24 cellular contexts compared by ENCODE assay signal in the genomic region with DNA sequence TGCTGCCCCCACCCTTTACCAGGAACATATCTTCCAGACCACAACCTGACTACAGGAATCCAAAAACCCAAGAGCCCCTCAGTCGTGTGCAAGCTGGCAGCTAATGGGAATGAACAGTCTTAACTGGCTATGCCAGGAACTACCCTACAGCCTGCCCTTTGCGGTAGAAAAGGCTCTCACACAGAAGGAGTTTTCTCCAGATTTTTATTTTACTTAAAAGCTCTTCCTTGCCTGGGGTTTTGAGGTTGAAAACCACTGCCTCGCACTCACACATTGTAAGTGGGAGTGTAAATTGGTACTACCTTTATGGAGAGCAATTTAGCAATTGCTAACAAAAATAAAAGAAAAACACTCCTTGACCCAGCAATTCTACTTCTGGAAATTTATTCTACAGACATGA. TPM values are rescaled to one million over a fixed set of nuclear protein-coding genes. Genes with fewer than 3 reads are reported as not detected.
DNase-seq lines count a peak whose midpoint lies in the region; ATAC-seq and TF ChIP-seq lines count a peak whose summit lies in the region.
"Had no signal": no experiment of that assay in that cellular context is flagged by ENCODE, and none has a peak within 500 bp of the region (broad histone marks: within the 10 kb centered on the region; RNA-seq: fewer than 3 reads in every experiment).

No MANE protein-coding gene starts in this region.

- no peak overlapping the region for H3K4me3 Mint-ChIP-seq in activated naive CD4-positive, alpha-beta T cell treated with anti-CD3 and anti-CD28 coated beads for 36 hours
- no peak overlapping the region for H3K4me3 Mint-ChIP-seq in activated T-helper 2 cell treated with anti-CD3 and anti-CD28 coated beads, Interferon-gamma antibody, Interleukin-2, Interleukin-4, amounts not matched to agents 10 μg/mL and 5 μg/mL and 100 μg/mL, durations not matched to agents 14 hours and 24 hours and 36 hours (ENCODE audit: low read depth)
- peak overlapping the region; percentile 26 to 83 (median 70) for H3K4me3 Mint-ChIP-seq in naive thymus-derived CD8-positive, alpha-beta T cell
- H3K4me3 Mint-ChIP-seq: stimulated activated effector memory CD8-positive, alpha-beta T cell treated with anti-CD3 and anti-CD28 coated beads, Interleukin-12 subunit alpha, Interleukin-12 subunit beta, amount 100 ng/mL, for 72 hours had no signal

- no peak overlapping the region for H3K18ac ChIP-seq in IMR-90 (ENCODE audit: low read depth, low read length)

- H3K79me2 ChIP-seq in SK-N-SH (ENCODE audit: insufficient read depth): peaks cover 13% of the 10 kb centered on the region

- H3K4me2 ChIP-seq in IMR-90 (ENCODE audit: low read depth, low read length) (no peak overlapping the region), SK-N-SH (no peak overlapping the region)

- no peaks in the 10 kb centered on the region for H3K36me3 ChIP-seq in IMR-90 (ENCODE audit: control insufficient read depth, insufficient read depth, low read length)
- H3K36me3 ChIP-seq in SK-N-SH (replicated peaks in 1 of 2; ENCODE audit: control insufficient read depth in 1 of 2, insufficient read depth in 2 of 2, low read length in 1 of 2): no peaks in the 10 kb centered on the region
- H3K36me3 ChIP-seq: HAP-1, thoracic aorta, WERI-Rb-1 had no signal

- H2AK9ac ChIP-seq in IMR-90 (replicated peaks; ENCODE audit: low read depth, low read length, poor library complexity): no peak overlapping the region

- TF ChIP-seq POLR2A in IMR-90 (IDR thresholded peaks at IDR 0.05; ENCODE audit: low read depth, low read length): no peak

- H3K9me3 Mint-ChIP-seq in activated naive CD4-positive, alpha-beta T cell treated with anti-CD3 and anti-CD28 coated beads for 36 hours: no peaks in the 10 kb centered on the region
- H3K9me3 Mint-ChIP-seq in activated T-helper 2 cell treated with anti-CD3 and anti-CD28 coated beads, Interferon-gamma antibody, Interleukin-2, Interleukin-4, amounts not matched to agents 10 μg/mL and 5 μg/mL and 100 μg/mL, durations not matched to agents 14 hours and 24 hours and 36 hours: no peaks in the 10 kb centered on the region
- H3K9me3 Mint-ChIP-seq in naive thymus-derived CD8-positive, alpha-beta T cell: no peaks in the 10 kb centered on the region
- H3K9me3 Mint-ChIP-seq: stimulated activated effector memory CD8-positive, alpha-beta T cell treated with anti-CD3 and anti-CD28 coated beads, Interleukin-12 subunit alpha, Interleukin-12 subunit beta, amount 100 ng/mL, for 72 hours had no signal

- H4K91ac ChIP-seq in IMR-90 (ENCODE audit: insufficient read depth, low read depth, low read length): no peak overlapping the region

- peaks cover 15% of the 10 kb centered on the region for H3F3A ChIP-seq in SK-N-SH (replicated peaks; ENCODE audit: insufficient read depth)

- no peak overlapping the region for H3K23ac ChIP-seq in IMR-90 (ENCODE audit: low read depth, low read length)

- no peak overlapping the region for H3K4me3 ChIP-seq in IMR-90 (ENCODE audit: insufficient read depth, low read depth, low read length)
- H3K4me3 ChIP-seq in SK-N-SH (ENCODE audit: low read depth in 2 of 2, low read length in 1 of 2): no peak overlapping the region
- H3K4me3 ChIP-seq: HAP-1, thoracic aorta had no signal

- H3K9me3 ChIP-seq in IMR-90 (ENCODE audit: control insufficient read depth, insufficient read depth, low read length): no peaks in the 10 kb centered on the region
- H3K9me3 ChIP-seq in SK-N-SH: no peaks in the 10 kb centered on the region
- H3K9me3 ChIP-seq: HAP-1, thoracic aorta had no signal

- no peak overlapping the region for H2BK15ac ChIP-seq in IMR-90 (ENCODE audit: low read depth, low read length)

- peaks cover 5 to 41% of the 10 kb centered on the region in 2 experiments; a peak in 3 of 4 replicates for H3K79me1 ChIP-seq in IMR-90 (ENCODE audit: low read depth in 1 of 2, low read length in 2 of 2)

- POLR2A ChIA-PET in IMR-90 (lab: Charles Lee; ENCODE audit: unreplicated experiment): no interaction called here
- POLR2A ChIA-PET in naive thymus-derived CD8-positive, alpha-beta T cell (lab: Charles Lee): interaction anchor here (1.2 to 9.9 kb wide), 9 partner anchors 8 to 111 kb away, joined by 3 to 143 read pairs (median 10); partner anchors contain the start of genes MPHOSPH9, MTRFR and PITPNM2
- POLR2A ChIA-PET in SK-N-SH (lab: Yijun Ruan, JAX): no interaction called here

- H4K20me1 ChIP-seq in IMR-90 (ENCODE audit: insufficient read depth, low read length) (peaks cover 13% of the 10 kb centered on the region), SK-N-SH (ENCODE audit: insufficient read depth) (no peaks in the 10 kb centered on the region)

- dilution Hi-C loops in IMR-90 (cut with HindIII; ENCODE audit: low sequenced_read_pairs, unreplicated experiment): no loop called here

- intact Hi-C loops in activated naive CD4-positive, alpha-beta T cell treated with anti-CD3 and anti-CD28 coated beads for 36 hours (cut with micrococcal nuclease): no loop called here
- intact Hi-C loops in IMR-90 (cut with micrococcal nuclease): no loop called here
- intact Hi-C loops in activated T-helper 2 cell treated with anti-CD3 and anti-CD28 coated beads, Interferon-gamma antibody, Interleukin-2, Interleukin-4, amounts not matched to agents 10 μg/mL and 5 μg/mL and 100 μg/mL, durations not matched to agents 14 hours and 24 hours and 36 hours (cut with micrococcal nuclease): no loop called here

- peaks cover 21% of the 10 kb centered on the region for H3K4me1 ChIP-seq in IMR-90 (ENCODE audit: control insufficient read depth, insufficient read depth, low read length)
- peaks cover 0 to 12% of the 10 kb centered on the region in 2 experiments; a peak in 2 of 4 replicates for H3K4me1 ChIP-seq in SK-N-SH (ENCODE audit: control insufficient read depth in 1 of 2, insufficient read depth in 2 of 2, low read depth in 1 of 2, low read length in 1 of 2)

- no peak overlapping the region for H3K56ac ChIP-seq in IMR-90 (ENCODE audit: extremely low read depth, insufficient read depth, low read length)

- peak; percentile 22 for DNase-seq in activated naive CD4-positive, alpha-beta T cell treated with anti-CD3 and anti-CD28 coated beads for 36 hours
- no peak for DNase-seq in activated naive CD4-positive, alpha-beta T cell treated with anti-CD3 and anti-CD28 coated beads, Interleukin-2, amount 50 U/mL, for 16 hours
- DNase-seq in IMR-90 (no peak), SK-N-SH (no peak), HuH-7.5 (ENCODE audit: low spot score) (no peak), cerebellar cortex (ENCODE audit: low spot score) (no peak)
- DNase-seq in activated T-helper 2 cell treated with anti-CD3 and anti-CD28 coated beads, Interferon-gamma antibody, Interleukin-2, Interleukin-4, amounts not matched to agents 10 μg/mL and 5 μg/mL and 100 μg/mL, durations not matched to agents 14 hours and 24 hours and 36 hours (ENCODE audit: low spot score): no peak
- peak in 1 of 10 donors; percentile 8 for DNase-seq in naive thymus-derived CD8-positive, alpha-beta T cell
- DNase-seq: DMS153; effector CD8-positive, alpha-beta T cell; foreskin keratinocyte; left colon; mesendoderm; NCI-H1092 treated with DMSO at 0.1 percent for 48 hours; NCI-H2029; NCI-H69; RPMI8226; stimulated activated CD4-positive, alpha-beta T cell treated with anti-CD3 and anti-CD28 coated beads, Interleukin-2, amount 100 ng/mL, for 48 hours; WERI-Rb-1 had no signal

- no peak for ATAC-seq in IMR-90 (ENCODE audit: low read depth)
- ATAC-seq in naive thymus-derived CD8-positive, alpha-beta T cell: peak in 1 of 2 donors; percentile 17
- ATAC-seq: esophagus mucosa; foreskin keratinocyte; left colon; stimulated activated effector memory CD8-positive, alpha-beta T cell treated with anti-CD3 and anti-CD28 coated beads, Interleukin-12 subunit alpha, Interleukin-12 subunit beta, amount 100 ng/mL, for 72 hours had no signal

- CTCF ChIA-PET in activated naive CD4-positive, alpha-beta T cell treated with anti-CD3 and anti-CD28 coated beads for 36 hours (lab: Charles Lee): interaction anchor here (0.6 kb wide), 1 partner anchor 64 kb away, joined by 4 read pairs; no protein-coding TSS in a partner anchor
- CTCF ChIA-PET in IMR-90 (lab: Yijun Ruan, JAX) (no interaction called here), SK-N-SH (lab: Yijun Ruan, JAX) (interaction anchor here (1.3 kb wide), 1 partner anchor 79 kb away, joined by 3 read pairs; no protein-coding TSS in a partner anchor)

- H2BK5ac ChIP-seq in IMR-90 (ENCODE audit: low read depth, low read length, poor library complexity, severe bottlenecking): no peak overlapping the region

- peak overlapping the region; percentile 48 for H3K27ac Mint-ChIP-seq in activated naive CD4-positive, alpha-beta T cell treated with anti-CD3 and anti-CD28 coated beads for 36 hours
- peak overlapping the region; percentile 57 for H3K27ac Mint-ChIP-seq in activated T-helper 2 cell treated with anti-CD3 and anti-CD28 coated beads, Interferon-gamma antibody, Interleukin-2, Interleukin-4, amounts not matched to agents 10 μg/mL and 5 μg/mL and 100 μg/mL, durations not matched to agents 14 hours and 24 hours and 36 hours
- peak overlapping the region; percentile 83 to 97 (median 96) for H3K27ac Mint-ChIP-seq in naive thymus-derived CD8-positive, alpha-beta T cell
- H3K27ac Mint-ChIP-seq: stimulated activated effector memory CD8-positive, alpha-beta T cell treated with anti-CD3 and anti-CD28 coated beads, Interleukin-12 subunit alpha, Interleukin-12 subunit beta, amount 100 ng/mL, for 72 hours had no signal

- H2AFZ ChIP-seq in IMR-90 (replicated peaks; ENCODE audit: low read length, poor library complexity) (no peak overlapping the region), SK-N-SH (ENCODE audit: low read depth) (no peak overlapping the region)

- no peaks in the 10 kb centered on the region for H3K27me3 Mint-ChIP-seq in activated naive CD4-positive, alpha-beta T cell treated with anti-CD3 and anti-CD28 coated beads for 36 hours (ENCODE audit: low read depth)
- no peaks in the 10 kb centered on the region for H3K27me3 Mint-ChIP-seq in activated T-helper 2 cell treated with anti-CD3 and anti-CD28 coated beads, Interferon-gamma antibody, Interleukin-2, Interleukin-4, amounts not matched to agents 10 μg/mL and 5 μg/mL and 100 μg/mL, durations not matched to agents 14 hours and 24 hours and 36 hours (ENCODE audit: low read depth)
- no peaks in the 10 kb centered on the region for H3K27me3 Mint-ChIP-seq in naive thymus-derived CD8-positive, alpha-beta T cell

- no peak for TF ChIP-seq EP300 in SK-N-SH (IDR thresholded peaks at IDR 0.05; ENCODE audit: borderline replicate concordance in 1 of 2, low read depth in 1 of 2, low read length in 1 of 2)

- TF ChIP-seq CTCF in IMR-90 (conservative IDR thresholded peaks at IDR 0.05; ENCODE audit: low read depth, low read length) (no peak), SK-N-SH (IDR thresholded peaks at IDR 0.05) (no peak)

- no TSS peak for BruUV-seq in IMR-90 (replicated peaks; lab: Mats Ljungman, UMichigan)

- TF ChIP-seq RAD21 in IMR-90 (IDR thresholded peaks at IDR 0.05; ENCODE audit: low read length): no peak
- TF ChIP-seq RAD21 in SK-N-SH (IDR thresholded peaks at IDR 0.05; ENCODE audit: low read length): no peak

- H2AK5ac ChIP-seq in IMR-90 (ENCODE audit: low read depth, low read length): peak overlapping the region; percentile 76; the same call in 1 of the 2 replicates

- H3K9me1 ChIP-seq in IMR-90 (ENCODE audit: insufficient read depth, low read length): peaks cover 17% of the 10 kb centered on the region

- no peak overlapping the region for H4K5ac ChIP-seq in IMR-90 (ENCODE audit: low read depth, low read length)

- no peak overlapping the region for H4K8ac ChIP-seq in IMR-90 (ENCODE audit: low read depth in 2 of 2, low read length in 2 of 2)

- no peak overlapping the region for H2BK20ac ChIP-seq in IMR-90 (ENCODE audit: low read depth, low read length)

- H3K9ac ChIP-seq in IMR-90 (ENCODE audit: low read depth, low read length) (no peak overlapping the region), SK-N-SH (no peak overlapping the region)

- H3K27me3 ChIP-seq in IMR-90 (ENCODE audit: control insufficient read depth, insufficient read depth, low read length) (no peaks in the 10 kb centered on the region), SK-N-SH (ENCODE audit: insufficient read depth) (no peaks in the 10 kb centered on the region)
- H3K27me3 ChIP-seq: foreskin keratinocyte had no signal

- H2BK120ac ChIP-seq in IMR-90 (ENCODE audit: low read depth, low read length): no peak overlapping the region

- no peaks in the 10 kb centered on the region for H3K9me2 ChIP-seq in SK-N-SH

- in situ Hi-C loops in IMR-90 (cut with MboI; ENCODE audit: low sequenced_read_pairs): no loop called here

- H3K4ac ChIP-seq in IMR-90 (ENCODE audit: low read depth, low read length): no peak overlapping the region

- H3K14ac ChIP-seq in IMR-90 (replicated peaks; ENCODE audit: low read depth, low read length): no peak overlapping the region

- no CpG with 5 or more reads among the region's 3 CpGs for WGBS in IMR-90 (ENCODE audit: extremely low coverage in 2 of 2, insufficient read length in 1 of 2), 2 experiments
- 98% methylated on average over 3 of the region's 3 CpGs for WGBS in SK-N-SH (ENCODE audit: low lambda C conversion rate)

- H3K27ac ChIP-seq in IMR-90 (ENCODE audit: insufficient read depth, low read length): no peak overlapping the region
- no peak overlapping the region for H3K27ac ChIP-seq in SK-N-SH (ENCODE audit: low read depth in 2 of 2, low read length in 1 of 2)
- H3K27ac ChIP-seq: foreskin keratinocyte, HL-60, thoracic aorta, WERI-Rb-1 had no signal

- peaks cover 60% of the 10 kb centered on the region for H3K4me1 Mint-ChIP-seq in activated naive CD4-positive, alpha-beta T cell treated with anti-CD3 and anti-CD28 coated beads for 36 hours (ENCODE audit: low read depth)
- H3K4me1 Mint-ChIP-seq in activated T-helper 2 cell treated with anti-CD3 and anti-CD28 coated beads, Interferon-gamma antibody, Interleukin-2, Interleukin-4, amounts not matched to agents 10 μg/mL and 5 μg/mL and 100 μg/mL, durations not matched to agents 14 hours and 24 hours and 36 hours (ENCODE audit: low read depth): peaks cover 36% of the 10 kb centered on the region
- H3K4me1 Mint-ChIP-seq in naive thymus-derived CD8-positive, alpha-beta T cell: peaks cover 36 to 67% (median 65%) of the 10 kb centered on the region in 4 donors

- no peaks in the 10 kb centered on the region for H3K36me3 Mint-ChIP-seq in activated naive CD4-positive, alpha-beta T cell treated with anti-CD3 and anti-CD28 coated beads for 36 hours (ENCODE audit: low read depth)
- H3K36me3 Mint-ChIP-seq in activated T-helper 2 cell treated with anti-CD3 and anti-CD28 coated beads, Interferon-gamma antibody, Interleukin-2, Interleukin-4, amounts not matched to agents 10 μg/mL and 5 μg/mL and 100 μg/mL, durations not matched to agents 14 hours and 24 hours and 36 hours (ENCODE audit: low read depth): no peaks in the 10 kb centered on the region
- H3K36me3 Mint-ChIP-seq in naive thymus-derived CD8-positive, alpha-beta T cell: no peaks in the 10 kb centered on the region
- H3K36me3 Mint-ChIP-seq: stimulated activated effector memory CD8-positive, alpha-beta T cell treated with anti-CD3 and anti-CD28 coated beads, Interleukin-12 subunit alpha, Interleukin-12 subunit beta, amount 100 ng/mL, for 72 hours had no signal

RNA-seq across cellular contexts. Expression of gene PITPNM2, which starts 28.2 kb away (rescaled TPM):
- total RNA-seq in activated naive CD4-positive, alpha-beta T cell treated with anti-CD3 and anti-CD28 coated beads for 36 hours: 10 to 100 TPM; 15.4 TPM
- 0.83 and 1.6 TPM in 2 replicates for total RNA-seq in IMR-90 (2012; rRNA removed)
- polyA plus RNA-seq in IMR-90 (2012; rRNA removed) (3.0 and 3.1 TPM in 2 replicates), SK-N-SH (2012; rRNA removed) (2.6 and 3.7 TPM in 2 replicates)
- 1.4 and 3.3 TPM in 2 replicates for polyA plus RNA-seq in IMR-90 (2012; cell fraction: cytosol; rRNA removed)
- polyA plus RNA-seq in IMR-90 (2012; cell fraction: nucleus; rRNA removed; ENCODE audit: low replicate concordance): 12.1 and 24.5 TPM in 2 replicates
- 15.5 and 16.2 TPM in 2 replicates for total RNA-seq in activated T-helper 2 cell treated with anti-CD3 and anti-CD28 coated beads, Interferon-gamma antibody, Interleukin-2, Interleukin-4, amounts not matched to agents 10 μg/mL and 5 μg/mL and 100 μg/mL, durations not matched to agents 14 hours and 24 hours and 36 hours
- total RNA-seq in naive thymus-derived CD8-positive, alpha-beta T cell: 10 to 100 TPM; 36.9 to 42.7 TPM
- polyA plus RNA-seq in naive thymus-derived CD8-positive, alpha-beta T cell: 1 to 10 TPM; 4.0 to 6.3 (median 4.7) TPM
- 1.3 and 2.0 TPM in 2 replicates for polyA plus RNA-seq in SK-N-SH (2012; cell fraction: cytosol; rRNA removed)
- 12.7 and 16.1 TPM in 2 replicates for polyA plus RNA-seq in SK-N-SH (2012; cell fraction: nucleus; rRNA removed)

Comparison
In these comparisons a context has a peak if more than half of its experiments do, and no peak if none do; other contexts are left out.
1. H3K4me3 Mint-ChIP-seq: peak in naive thymus-derived CD8-positive, alpha-beta T cell (10 of 10); none in activated naive CD4-positive, alpha-beta T cell treated with anti-CD3 and anti-CD28 coated beads for 36 hours (single experiment) and activated T-helper 2 cell treated with anti-CD3 and anti-CD28 coated beads, Interferon-gamma antibody, Interleukin-2, Interleukin-4, amounts not matched to agents 10 μg/mL and 5 μg/mL and 100 μg/mL, durations not matched to agents 14 hours and 24 hours and 36 hours (single experiment).
2. Peak in every context shown above with its lines, with median percentiles within 50 percentile points of each other: H3K27ac Mint-ChIP-seq.